ENCODE assay signal across 8 cellular contexts in genomic region chr1:179706339-179706941, GRCh38. TPM values are rescaled to one million over a fixed set of nuclear protein-coding genes. Genes with fewer than 3 reads are reported as not detected.
DNase-seq lines count a peak whose midpoint lies in the region; ATAC-seq and TF ChIP-seq lines count a peak whose summit lies in the region.

No MANE protein-coding gene starts in this region.

- intact Hi-C loops in dorsolateral prefrontal cortex (cut with DNase I), result loop anchor here (2.0 to 5.0 kb wide), 3 partner anchors 102 to 471 kb away; no protein-coding TSS in a partner anchor

- no peak for ATAC-seq in stimulated activated naive CD8-positive, alpha-beta T cell treated with anti-CD3 and anti-CD28 coated beads, Interleukin-15, Interleukin-2, amounts not matched to agents 100 U/mL and 50 U/mL, for 24 hours
- ATAC-seq in HG03460 (IDR thresholded peaks at IDR 0.05; ENCODE audit: unreplicated experiment), result no peak

- TF ChIP-seq CTCF in GM20000 (IDR thresholded peaks at IDR 0.05; ENCODE audit: extremely low read depth, missing control alignments), result peak; percentile 46
- peak; percentile 38 to 91 (median 76) for TF ChIP-seq CTCF in dorsolateral prefrontal cortex (IDR thresholded peaks at IDR 0.05 in 54 of 56, conservative IDR thresholded peaks at IDR 0.05 in 2 of 56; ENCODE audit: low read depth in 1 of 56, partially characterized antibody in 56 of 56)

- no peak overlapping the region for H3K4me3 ChIP-seq in dorsolateral prefrontal cortex

- DNase-seq in AML-193 (lab: John Stamatoyannopoulos, UW), result peak; percentile 52 to 59
- peak; percentile 56 for DNase-seq in GM20000 (ENCODE audit: low spot score)
- peak; percentile 20 for DNase-seq in NCI-H226
- DNase-seq in activated CD4-positive, alpha-beta T cell treated with anti-CD3 and anti-CD28 coated beads for 1 hour, result peak; percentile 34
- DNase-seq in dorsolateral prefrontal cortex, result peak in 5 of 10 donors; percentile 17 to 58 (median 35)
- DNase-seq in midbrain (lab: John Stamatoyannopoulos, UW), result peak; percentile 61
- peak; percentile 68 for DNase-seq in stimulated activated naive CD8-positive, alpha-beta T cell treated with anti-CD3 and anti-CD28 coated beads, Interleukin-15, Interleukin-2, amounts not matched to agents 100 U/mL and 50 U/mL, for 24 hours

- no peaks in the 10 kb centered on the region for H3K27me3 ChIP-seq in dorsolateral prefrontal cortex

- H3K27ac ChIP-seq in dorsolateral prefrontal cortex, result no peak overlapping the region

RNA-seq across cellular contexts. Expression of gene FAM163A, which starts 36.7 kb away (rescaled TPM):
- total RNA-seq in dorsolateral prefrontal cortex, result 1 to 10 TPM in 110 of 120 experiments, under 1 TPM in 10; 0.19 to 7.9 (median 2.4) TPM
